13 cellular contexts compared by ENCODE assay signal in genomic region chr22:39252461-39253391, GRCh38. TPM values are rescaled to one million over a fixed set of nuclear protein-coding genes. Genes with fewer than 3 reads are reported as not detected.
DNase-seq lines count a peak whose midpoint lies in the region; ATAC-seq and TF ChIP-seq lines count a peak whose summit lies in the region.
"Had no signal": no experiment of that assay in that cellular context is flagged by ENCODE, and none has a peak within 500 bp of the region (broad histone marks: within the 10 kb centered on the region; RNA-seq: fewer than 3 reads in every experiment).

No MANE protein-coding gene starts in this region.

- CTCF ChIA-PET in CD8-positive, alpha-beta memory T cell (lab: Charles Lee): interaction anchor here (0.9 to 2.6 kb wide), 3 partner anchors 37 to 82 kb away, joined by 3 to 9 read pairs (median 9); no protein-coding TSS in a partner anchor

- TF ChIP-seq POLR2A in ovary (IDR thresholded peaks at IDR 0.05): no peak

- POLR2A ChIA-PET in CD8-positive, alpha-beta memory T cell (lab: Charles Lee): interaction anchor here (0.6 to 1.7 kb wide), 4 partner anchors 7 to 44 kb away, joined by 3 to 6 read pairs (median 4); partner anchors contain the start of gene PDGFB

- intact Hi-C loops in ovary (cut with DNase I): no loop called here

- peak overlapping the region; percentile 97 for H2AK5ac ChIP-seq in neuronal stem cell (ENCODE audit: low read depth, low read length)

- H3K9ac ChIP-seq in KMS-11: no peak overlapping the region
- no peak overlapping the region for H3K9ac ChIP-seq in neuronal stem cell (ENCODE audit: low read depth, low read length, poor library complexity)

- H3K14ac ChIP-seq in neuronal stem cell (ENCODE audit: low read length): no peak overlapping the region

- H2BK120ac ChIP-seq in neuronal stem cell (ENCODE audit: low read depth, low read length): no peak overlapping the region

- H4K91ac ChIP-seq in neuronal stem cell (ENCODE audit: low read depth, low read length, poor library complexity): no peak overlapping the region

- H3K79me2 ChIP-seq in KMS-11 (ENCODE audit: insufficient read depth, low read depth): no peaks in the 10 kb centered on the region

- TF ChIP-seq CTCF in KMS-11 (conservative IDR thresholded peaks at IDR 0.05; ENCODE audit: low read depth, low read length) (no peak), ovary (IDR thresholded peaks at IDR 0.05) (no peak)

- no peak overlapping the region for H2BK12ac ChIP-seq in neuronal stem cell (ENCODE audit: low read length)

- no peaks in the 10 kb centered on the region for H3K9me3 ChIP-seq in CD8-positive, alpha-beta memory T cell (ENCODE audit: low read length)
- H3K9me3 ChIP-seq in neuronal stem cell (replicated peaks in 1 of 2; ENCODE audit: control insufficient read depth in 2 of 2, insufficient read depth in 1 of 2, low read depth in 1 of 2, low read length in 2 of 2) (no peaks in the 10 kb centered on the region), ovary (no peaks in the 10 kb centered on the region)

- no peak for TF ChIP-seq EP300 in ovary (IDR thresholded peaks at IDR 0.05)

- no peak overlapping the region for H3K23ac ChIP-seq in neuronal stem cell (ENCODE audit: low read depth, low read length, poor library complexity)

- H3K27me3 Mint-ChIP-seq in CD8-positive, alpha-beta memory T cell: peaks cover 3 to 5% of the 10 kb centered on the region in 2 donors

- H3K4me2 ChIP-seq in KMS-11 (peak overlapping the region; percentile 60), neuronal stem cell (ENCODE audit: insufficient read depth, low read length, poor library complexity, severe bottlenecking) (no peak overlapping the region)

- H3K4me1 Mint-ChIP-seq in CD8-positive, alpha-beta memory T cell: peaks cover 19 to 53% (median 23%) of the 10 kb centered on the region in 3 donors

- H3K27ac Mint-ChIP-seq in CD8-positive, alpha-beta memory T cell: peak overlapping the region in 4 of 8 donors; percentile 16 to 88 (median 62)
- H3K27ac Mint-ChIP-seq: T-helper 2 cell treated with Interferon-gamma antibody and Interleukin-4, amounts not matched to agents 5 μg/mL and 100 μg/mL, for 36 hours had no signal

- H4K8ac ChIP-seq in neuronal stem cell (ENCODE audit: low read depth, low read length): no peak overlapping the region

- H3K79me1 ChIP-seq in neuronal stem cell (ENCODE audit: low read depth, low read length): no peaks in the 10 kb centered on the region

- peaks cover 0 to 1% (median 0%) of the 10 kb centered on the region in 3 donors for H3K36me3 Mint-ChIP-seq in CD8-positive, alpha-beta memory T cell
- H3K36me3 Mint-ChIP-seq: IgD-negative memory B cell had no signal

- H3K4ac ChIP-seq in neuronal stem cell (ENCODE audit: low read length): no peak overlapping the region

- no peaks in the 10 kb centered on the region for H3K27me3 ChIP-seq in CD8-positive, alpha-beta memory T cell (ENCODE audit: insufficient read depth, low read length, poor library complexity, severe bottlenecking)
- H3K27me3 ChIP-seq in KMS-11 (ENCODE audit: insufficient read depth, low read depth): peaks cover 34% of the 10 kb centered on the region
- peaks cover 0 to 4% (median 0%) of the 10 kb centered on the region in 3 experiments for H3K27me3 ChIP-seq in neuronal stem cell (ENCODE audit: control insufficient read depth in 3 of 3, insufficient read depth in 3 of 3, low read depth in 1 of 3, low read length in 3 of 3)
- no peaks in the 10 kb centered on the region for H3K27me3 ChIP-seq in ovary

- ATAC-seq in GM18858 (IDR thresholded peaks at IDR 0.05; ENCODE audit: unreplicated experiment): no peak

- H2BK5ac ChIP-seq in neuronal stem cell (ENCODE audit: low read length): no peak overlapping the region

- no peaks in the 10 kb centered on the region for H4K20me1 ChIP-seq in KMS-11 (ENCODE audit: insufficient read depth)

- H3K18ac ChIP-seq in neuronal stem cell (ENCODE audit: low read length): peak overlapping the region; percentile 65

- H2AFZ ChIP-seq in KMS-11 (ENCODE audit: low read depth) (no peak overlapping the region), neuronal stem cell (ENCODE audit: low read length) (no peak overlapping the region)

- no peak overlapping the region for H3K4me3 ChIP-seq in CD8-positive, alpha-beta memory T cell (ENCODE audit: low read length)
- no peak overlapping the region for H3K4me3 ChIP-seq in KMS-11 (IDR thresholded peaks at IDR 0.05; ENCODE audit: insufficient read depth, low read depth, low read length)
- H3K4me3 ChIP-seq in neuronal stem cell (ENCODE audit: low read length in 2 of 2): no peak overlapping the region
- H3K4me3 ChIP-seq in ovary: no peak overlapping the region

- DNase-seq in CD8-positive, alpha-beta memory T cell: no peak
- DNase-seq in caudate nucleus (lab: John Stamatoyannopoulos, UW): peak in 23 of 61 donors; percentile 20 to 72 (median 38)
- DNase-seq in neuronal stem cell (ENCODE audit: low spot score): no peak
- DNase-seq in NCI-H2107 treated with DMSO at 0.1 percent for 48 hours (lab: John Stamatoyannopoulos, UW; ENCODE audit: unreplicated experiment): no peak
- DNase-seq in GM19238 (ENCODE audit: insufficient read length, low spot score): no peak
- DNase-seq in ovary: no peak
- DNase-seq: effector CD4-positive, alpha-beta T cell; NCI-H524 treated with DMSO at 0.1 percent for 48 hours had no signal

- H3K9me3 Mint-ChIP-seq in CD8-positive, alpha-beta memory T cell: no peaks in the 10 kb centered on the region
- H3K9me3 Mint-ChIP-seq: activated T-cell treated with anti-CD3 and anti-CD28 coated beads, Interleukin-2, amount 50 U/mL, for 4 hours; IgD-negative memory B cell; T-helper 2 cell treated with Interferon-gamma antibody and Interleukin-4, amounts not matched to agents 5 μg/mL and 100 μg/mL, for 36 hours had no signal

- no CpG with 5 or more reads among the region's 21 CpGs for WGBS in neuronal stem cell (ENCODE audit: extremely low coverage in 2 of 2, insufficient read length in 2 of 2, insufficient replicate concordance in 1 of 2), 2 donors
- WGBS in ovary, 3 donors: 14 to 17% (median 15%) methylated on average over 21 of the region's 21 CpGs

- peaks cover 31% of the 10 kb centered on the region for H3K4me1 ChIP-seq in CD8-positive, alpha-beta memory T cell (ENCODE audit: insufficient read depth, low read length)
- H3K4me1 ChIP-seq in KMS-11 (ENCODE audit: low read depth, poor library complexity, severe bottlenecking) (peaks cover 32% of the 10 kb centered on the region), neuronal stem cell (ENCODE audit: control insufficient read depth in 2 of 2, insufficient read depth in 1 of 2, low read depth in 1 of 2, low read length in 2 of 2) (peaks cover 31 to 42% of the 10 kb centered on the region in 2 donors), ovary (ENCODE audit: insufficient read depth) (peaks cover 12% of the 10 kb centered on the region)

- H3K27ac ChIP-seq in CD8-positive, alpha-beta memory T cell (ENCODE audit: low read depth, low read length): no peak overlapping the region
- H3K27ac ChIP-seq in KMS-11 (no peak overlapping the region), caudate nucleus (ENCODE audit: low read depth, low read length) (peak overlapping the region; percentile 44), neuronal stem cell (replicated peaks; ENCODE audit: low read length) (no peak overlapping the region), ovary (no peak overlapping the region)

- H3K36me3 ChIP-seq in CD8-positive, alpha-beta memory T cell (ENCODE audit: insufficient read depth, low read length): no peaks in the 10 kb centered on the region
- no peaks in the 10 kb centered on the region for H3K36me3 ChIP-seq in KMS-11 (ENCODE audit: insufficient read depth)
- no peaks in the 10 kb centered on the region for H3K36me3 ChIP-seq in neuronal stem cell (replicated peaks in 1 of 2; ENCODE audit: control insufficient read depth in 2 of 2, insufficient read depth in 2 of 2, low read length in 2 of 2)
- no peaks in the 10 kb centered on the region for H3K36me3 ChIP-seq in ovary

- peak overlapping the region in 5 of 7 donors; percentile 33 to 73 (median 66) for H3K4me3 Mint-ChIP-seq in CD8-positive, alpha-beta memory T cell
- H3K4me3 Mint-ChIP-seq: activated T-cell treated with anti-CD3 and anti-CD28 coated beads, Interleukin-2, amount 50 U/mL, for 4 hours; T-helper 2 cell treated with Interferon-gamma antibody and Interleukin-4, amounts not matched to agents 5 μg/mL and 100 μg/mL, for 36 hours had no signal

- no peak overlapping the region for H2BK15ac ChIP-seq in neuronal stem cell (ENCODE audit: low read length)

RNA-seq across cellular contexts. Expression of gene PDGFB, which starts 7.9 kb away (rescaled TPM):
- total RNA-seq in CD8-positive, alpha-beta memory T cell: 1 to 10 TPM; 2.3 to 3.0 TPM
- 18.2 TPM for polyA plus RNA-seq in CD8-positive, alpha-beta memory T cell
- polyA plus RNA-seq in neuronal stem cell (2013, experiment 1 of 2): 2.6 TPM
- polyA plus RNA-seq in neuronal stem cell (2013, experiment 2 of 2): 2.8 TPM
- 10 to 100 TPM in 1 of 7 donors, 1 to 10 TPM in 6; 3.9 to 10.7 (median 5.5) TPM for total RNA-seq in ovary
- polyA plus RNA-seq in ovary: 1 to 10 TPM; 5.0 to 7.9 TPM
